5 cellular contexts compared by ENCODE assay signal in genomic region chr2:34030273-34030672, GRCh38.
"Had no signal": no experiment of that assay in that cellular context is flagged by ENCODE, and none has a peak within 500 bp of the region (broad histone marks: within the 10 kb centered on the region; RNA-seq: fewer than 3 reads in every experiment).

No MANE protein-coding gene starts in this region.

- H3K4me3 ChIP-seq: GM23338, K562 had no signal

- H3K4me2 ChIP-seq: GM23338 had no signal

- H2AFZ ChIP-seq: GM23338 had no signal

- DNase-seq: H9, HCEC 1CT, IMR-90 had no signal
